21 cellular contexts compared by ENCODE assay signal in the genomic region with DNA sequence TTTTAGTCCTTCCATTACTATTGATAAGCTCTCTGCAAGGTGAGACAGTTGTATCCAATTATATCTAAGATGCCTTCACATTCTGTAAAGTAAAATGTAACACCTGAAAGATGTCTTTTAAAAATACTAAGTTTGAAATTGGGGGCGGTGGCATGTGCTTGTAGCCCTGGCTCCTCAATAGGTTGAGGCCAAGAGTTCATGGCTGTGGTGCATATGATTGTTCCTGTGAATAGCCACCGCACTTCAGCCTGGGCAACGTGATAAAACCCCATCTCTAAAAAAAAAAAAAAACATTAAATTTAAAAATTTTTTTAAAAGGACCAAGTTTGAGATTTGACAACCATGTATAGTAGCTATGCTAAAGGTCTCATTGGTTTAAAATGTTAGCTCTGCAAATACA.
"Had no signal": no experiment of that assay in that cellular context is flagged by ENCODE, and none has a peak within 500 bp of the region (broad histone marks: within the 10 kb centered on the region; RNA-seq: fewer than 3 reads in every experiment).

No MANE protein-coding gene starts in this region.

- H3K9me3 ChIP-seq: esophagus squamous epithelium, gastroesophageal sphincter, left lung, sigmoid colon, stomach, thoracic aorta, transverse colon had no signal

- H3K27ac ChIP-seq: esophagus squamous epithelium, gastroesophageal sphincter, left lung, sigmoid colon, skin epidermis, thoracic aorta, transverse colon had no signal

- H3K27ac Mint-ChIP-seq: dendritic cell treated with granulocyte-macrophage colony-stimulating factor and Interleukin-4, amounts not matched to agents 40 ng/mL and 50 ng/mL, for 4 days had no signal

- H3K4me3 Mint-ChIP-seq: dendritic cell treated with granulocyte-macrophage colony-stimulating factor and Interleukin-4, amounts not matched to agents 40 ng/mL and 50 ng/mL, for 4 days; naive thymus-derived CD4-positive, alpha-beta T cell; neural crest cell had no signal

- ATAC-seq: gastroesophageal sphincter; left lung; naive thymus-derived CD4-positive, alpha-beta T cell had no signal

- H3K27me3 Mint-ChIP-seq: dendritic cell treated with granulocyte-macrophage colony-stimulating factor and Interleukin-4, amounts not matched to agents 40 ng/mL and 50 ng/mL, for 4 days; naive thymus-derived CD4-positive, alpha-beta T cell had no signal

- H3K27me3 ChIP-seq: esophagus squamous epithelium, gastroesophageal sphincter, left lung, sigmoid colon, stomach, transverse colon had no signal

- H3K4me3 ChIP-seq: esophagus squamous epithelium, gastroesophageal sphincter, left lung, lung, sigmoid colon, skin epidermis, stomach, thoracic aorta, transverse colon had no signal

- H3K9me3 Mint-ChIP-seq: dendritic cell treated with granulocyte-macrophage colony-stimulating factor and Interleukin-4, amounts not matched to agents 40 ng/mL and 50 ng/mL, for 4 days; naive thymus-derived CD4-positive, alpha-beta T cell; neural crest cell had no signal

- FAIRE-seq: colon, keratinocyte had no signal

- DNase-seq: esophagus squamous epithelium; foreskin fibroblast; glutamatergic neuron; left lung; mesenchymal stem cell; naive thymus-derived CD4-positive, alpha-beta T cell; posterior cingulate gyrus; sigmoid colon; stimulated activated CD4-positive, alpha-beta T cell treated with anti-CD3 and anti-CD28 coated beads, Interleukin-12 subunit alpha, Interleukin-12 subunit beta, amount 100 ng/mL, for 4 hours; stimulated activated naive CD4-positive, alpha-beta T cell; stomach; substantia nigra; transverse colon had no signal
